8 cellular contexts compared by ENCODE assay signal in the genomic region with DNA sequence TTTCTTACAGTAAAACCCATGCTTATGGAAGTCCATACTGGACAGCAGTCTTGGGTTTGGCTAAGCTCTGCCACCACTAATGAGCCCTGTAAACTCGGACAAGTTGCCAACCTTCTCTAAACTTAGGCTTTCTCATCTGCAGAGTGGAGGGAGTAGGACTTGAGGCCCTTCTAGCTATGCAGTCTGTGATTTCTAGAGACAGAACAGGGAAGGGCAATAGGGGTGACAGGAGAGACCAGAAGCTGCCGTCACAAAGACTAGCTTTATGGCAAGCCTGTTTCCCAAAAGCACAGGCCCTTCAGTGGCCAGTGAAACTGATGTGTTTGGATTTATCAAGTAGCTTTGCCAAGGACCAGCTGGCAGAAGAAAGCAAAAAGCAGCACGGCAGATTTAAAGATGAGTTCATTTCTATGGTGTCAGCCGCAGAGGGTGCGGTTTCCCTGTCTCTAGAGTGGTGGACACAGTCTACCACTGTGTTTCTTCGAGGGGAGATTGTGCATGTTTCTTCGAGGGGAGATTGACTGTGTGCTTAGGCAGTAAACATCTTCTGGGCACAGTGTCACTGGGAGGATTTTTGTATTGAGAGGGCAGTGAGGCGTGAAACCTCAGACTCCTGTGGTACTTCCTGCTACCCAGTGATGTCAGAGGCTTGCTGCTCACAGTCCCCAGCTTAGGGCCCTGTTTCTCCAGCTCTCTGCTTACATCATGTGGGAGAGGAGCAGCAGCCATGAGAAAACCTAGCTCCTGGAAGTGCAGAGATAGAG.
A peak's percentile ranks its signal among the peaks of the same experiment; 100 is the strongest.
DNase-seq lines count a peak whose midpoint lies in the region; ATAC-seq and TF ChIP-seq lines count a peak whose summit lies in the region.

No MANE protein-coding gene starts in this region.

- no peak for TF ChIP-seq POLR2A in esophagus muscularis mucosa (IDR thresholded peaks at IDR 0.05; ENCODE audit: low read depth)

- 72% methylated on average over 8 of the region's 8 CpGs for WGBS in esophagus muscularis mucosa
- WGBS in psoas muscle, 3 donors = 40 to 47% (median 41%) methylated on average over 8 of the region's 8 CpGs

- H3K27ac ChIP-seq in esophagus muscularis mucosa (replicated peaks in 1 of 4) (peak overlapping the region in 3 of 4 donors; percentile 7 to 59 (median 49)), psoas muscle (peak overlapping the region; percentile 28)
- H3K27ac ChIP-seq in CD4-positive, alpha-beta T cell (ENCODE audit: low read depth, low read length) = no peak overlapping the region

- CTCF ChIA-PET in CD4-positive, alpha-beta T cell (lab: Charles Lee) = no interaction called here

- H3K36me3 ChIP-seq in esophagus muscularis mucosa = no peaks in the 10 kb centered on the region
- H3K36me3 ChIP-seq in psoas muscle (ENCODE audit: insufficient read depth in 1 of 2, low read depth in 1 of 2) = no peaks in the 10 kb centered on the region

- peak; percentile 82 for DNase-seq in Ammon's horn (ENCODE audit: low spot score)
- peak; percentile 71 for DNase-seq in NCI-H69 (lab: John Stamatoyannopoulos, UW)
- no peak for DNase-seq in esophagus muscularis mucosa (ENCODE audit: extremely low spot score)
- DNase-seq in psoas muscle = peak in 1 of 2 donors; percentile 52
- DNase-seq in UCSD-AML1 (lab: John Stamatoyannopoulos, UW; ENCODE audit: unreplicated experiment) = no peak
- DNase-seq in CD4-positive, alpha-beta T cell = no peak

- H3K27me3 ChIP-seq in esophagus muscularis mucosa (no peaks in the 10 kb centered on the region), psoas muscle (ENCODE audit: insufficient read depth in 3 of 3, low read length in 2 of 3) (no peaks in the 10 kb centered on the region)
- H3K27me3 ChIP-seq in CD4-positive, alpha-beta T cell (ENCODE audit: control insufficient read depth, insufficient read depth, low read length) = no peaks in the 10 kb centered on the region

- no peak for TF ChIP-seq CTCF in esophagus muscularis mucosa (IDR thresholded peaks at IDR 0.05)
- no peak for TF ChIP-seq CTCF in psoas muscle (IDR thresholded peaks at IDR 0.05)
- TF ChIP-seq CTCF in CD4-positive, alpha-beta T cell (IDR thresholded peaks at IDR 0.05) = no peak

- no peaks in the 10 kb centered on the region for H3K4me1 Mint-ChIP-seq in CD4-positive, alpha-beta T cell (ENCODE audit: low read depth)

- peaks cover 0 to 10% (median 6%) of the 10 kb centered on the region in 4 donors for H3K4me1 ChIP-seq in esophagus muscularis mucosa
- no peaks in the 10 kb centered on the region for H3K4me1 ChIP-seq in psoas muscle

- POLR2A ChIA-PET in CD4-positive, alpha-beta T cell (lab: Charles Lee) = no interaction called here

- no peak overlapping the region for H3K4me3 Mint-ChIP-seq in CD4-positive, alpha-beta T cell

- no peaks in the 10 kb centered on the region for H3K9me3 Mint-ChIP-seq in CD4-positive, alpha-beta T cell

- H3K9me3 ChIP-seq in esophagus muscularis mucosa (peaks cover 0 to 3% (median 0%) of the 10 kb centered on the region in 4 donors), psoas muscle (no peaks in the 10 kb centered on the region)
- H3K9me3 ChIP-seq in CD4-positive, alpha-beta T cell (ENCODE audit: control insufficient read depth, low read length) = peaks cover 5% of the 10 kb centered on the region

- TF ChIP-seq EP300 in esophagus muscularis mucosa (IDR thresholded peaks at IDR 0.05) = no peak

- H3K4me3 ChIP-seq in esophagus muscularis mucosa (peak overlapping the region in 1 of 4 donors; percentile 8), psoas muscle (no peak overlapping the region)

- H3K27ac Mint-ChIP-seq in CD4-positive, alpha-beta T cell = no peak overlapping the region

- intact Hi-C loops in esophagus muscularis mucosa (cut with DNase I) = no loop called here
- intact Hi-C loops in psoas muscle (cut with DNase I) = no loop called here
- intact Hi-C loops in CD4-positive, alpha-beta T cell (cut with DNase I, micrococcal nuclease) = no loop called here

- ATAC-seq in GM18870 (IDR thresholded peaks at IDR 0.05; ENCODE audit: unreplicated experiment) = peak; percentile 99
- peak; percentile 99 for ATAC-seq in HG03039 (IDR thresholded peaks at IDR 0.05; ENCODE audit: unreplicated experiment)
- ATAC-seq in psoas muscle = peak; percentile 73 to 78 (median 75)
- no peak for ATAC-seq in CD4-positive, alpha-beta T cell (ENCODE audit: poor library complexity)

- no peaks in the 10 kb centered on the region for H3K36me3 Mint-ChIP-seq in CD4-positive, alpha-beta T cell (ENCODE audit: low read depth)

- H3K27me3 Mint-ChIP-seq in CD4-positive, alpha-beta T cell = peaks cover 3% of the 10 kb centered on the region

Comparison
In these comparisons a context has a peak if more than half of its experiments do, and no peak if none do; other contexts are left out.
1. DNase-seq: peak in Ammon's horn (single experiment) and NCI-H69 (single experiment); none in esophagus muscularis mucosa (single experiment), UCSD-AML1 (single experiment) and CD4-positive, alpha-beta T cell (0 of 10).